Comparison of ENCODE assay signal across 1 cellular context in the genomic region with DNA sequence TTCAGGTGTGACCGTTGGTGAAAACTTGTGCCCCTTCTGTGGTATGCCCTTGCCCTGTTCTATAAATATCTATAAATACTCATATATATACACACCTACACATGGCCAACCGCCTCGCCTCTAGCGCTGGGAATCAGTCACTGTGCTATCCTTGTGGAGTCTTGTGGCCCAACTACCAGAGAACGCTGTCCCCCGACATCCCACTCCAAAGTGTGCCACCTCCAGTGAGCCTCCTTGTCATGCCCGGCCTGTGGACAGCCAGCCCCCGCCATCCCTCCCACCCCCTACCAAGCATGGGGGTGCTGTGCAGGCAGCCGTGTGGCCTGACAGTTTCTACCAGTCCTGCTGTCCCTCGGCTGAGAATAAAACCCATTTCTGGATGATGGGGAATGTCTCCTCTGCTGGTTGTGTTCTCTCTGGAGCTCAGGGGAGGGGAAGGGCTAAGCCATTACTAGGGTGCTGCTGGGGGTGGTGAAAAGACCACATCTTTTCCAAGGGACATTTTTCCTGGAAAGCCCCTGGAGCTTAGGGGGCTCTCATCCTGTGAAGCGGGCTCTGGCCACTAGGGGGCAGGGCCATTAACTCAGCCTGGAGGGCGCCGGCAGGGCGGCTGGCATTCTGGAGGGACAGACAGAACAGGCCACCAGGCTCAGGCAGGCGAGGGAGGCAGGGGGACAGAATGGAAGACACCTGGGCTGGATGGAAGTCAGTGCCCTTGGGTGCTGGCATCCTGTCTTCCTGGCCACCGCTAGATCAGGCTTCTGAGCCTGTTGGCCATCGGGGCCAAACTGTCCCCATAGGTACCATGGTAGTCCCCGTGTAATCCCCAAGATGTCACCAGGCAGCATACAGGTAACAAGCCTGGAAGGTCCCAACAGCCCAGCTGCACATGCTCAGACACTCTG.
TF ChIP-seq lines count a peak whose summit lies in the region.

No MANE protein-coding gene starts in this region.

TF ChIP-seq in liver, 16 proteins besides CTCF, POLR2A, EP300 and RAD21 (continued from another document):
- TF ChIP-seq, protein P1, sequence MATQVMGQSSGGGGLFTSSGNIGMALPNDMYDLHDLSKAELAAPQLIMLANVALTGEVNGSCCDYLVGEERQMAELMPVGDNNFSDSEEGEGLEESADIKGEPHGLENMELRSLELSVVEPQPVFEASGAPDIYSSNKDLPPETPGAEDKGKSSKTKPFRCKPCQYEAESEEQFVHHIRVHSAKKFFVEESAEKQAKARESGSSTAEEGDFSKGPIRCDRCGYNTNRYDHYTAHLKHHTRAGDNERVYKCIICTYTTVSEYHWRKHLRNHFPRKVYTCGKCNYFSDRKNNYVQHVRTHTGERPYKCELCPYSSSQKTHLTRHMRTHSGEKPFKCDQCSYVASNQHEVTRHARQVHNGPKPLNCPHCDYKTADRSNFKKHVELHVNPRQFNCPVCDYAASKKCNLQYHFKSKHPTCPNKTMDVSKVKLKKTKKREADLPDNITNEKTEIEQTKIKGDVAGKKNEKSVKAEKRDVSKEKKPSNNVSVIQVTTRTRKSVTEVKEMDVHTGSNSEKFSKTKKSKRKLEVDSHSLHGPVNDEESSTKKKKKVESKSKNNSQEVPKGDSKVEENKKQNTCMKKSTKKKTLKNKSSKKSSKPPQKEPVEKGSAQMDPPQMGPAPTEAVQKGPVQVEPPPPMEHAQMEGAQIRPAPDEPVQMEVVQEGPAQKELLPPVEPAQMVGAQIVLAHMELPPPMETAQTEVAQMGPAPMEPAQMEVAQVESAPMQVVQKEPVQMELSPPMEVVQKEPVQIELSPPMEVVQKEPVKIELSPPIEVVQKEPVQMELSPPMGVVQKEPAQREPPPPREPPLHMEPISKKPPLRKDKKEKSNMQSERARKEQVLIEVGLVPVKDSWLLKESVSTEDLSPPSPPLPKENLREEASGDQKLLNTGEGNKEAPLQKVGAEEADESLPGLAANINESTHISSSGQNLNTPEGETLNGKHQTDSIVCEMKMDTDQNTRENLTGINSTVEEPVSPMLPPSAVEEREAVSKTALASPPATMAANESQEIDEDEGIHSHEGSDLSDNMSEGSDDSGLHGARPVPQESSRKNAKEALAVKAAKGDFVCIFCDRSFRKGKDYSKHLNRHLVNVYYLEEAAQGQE (IDR thresholded peaks at IDR 0.05), result no peak
- no peak for TF ChIP-seq RXRA (IDR thresholded peaks at IDR 0.05)
- TF ChIP-seq HNF4G (IDR thresholded peaks at IDR 0.05), result no peak
- TF ChIP-seq TAF1 (conservative IDR thresholded peaks at IDR 0.05), result no peak
- no peak for TF ChIP-seq EGR1 (IDR thresholded peaks at IDR 0.05; ENCODE audit: low read depth in 2 of 2)
- TF ChIP-seq FOXA2 (IDR thresholded peaks at IDR 0.05), result no peak
- no peak for TF ChIP-seq SP1 (IDR thresholded peaks at IDR 0.05)
- TF ChIP-seq, protein P2, sequence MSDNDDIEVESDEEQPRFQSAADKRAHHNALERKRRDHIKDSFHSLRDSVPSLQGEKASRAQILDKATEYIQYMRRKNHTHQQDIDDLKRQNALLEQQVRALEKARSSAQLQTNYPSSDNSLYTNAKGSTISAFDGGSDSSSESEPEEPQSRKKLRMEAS (IDR thresholded peaks at IDR 0.05), result no peak
- TF ChIP-seq, protein P3, sequence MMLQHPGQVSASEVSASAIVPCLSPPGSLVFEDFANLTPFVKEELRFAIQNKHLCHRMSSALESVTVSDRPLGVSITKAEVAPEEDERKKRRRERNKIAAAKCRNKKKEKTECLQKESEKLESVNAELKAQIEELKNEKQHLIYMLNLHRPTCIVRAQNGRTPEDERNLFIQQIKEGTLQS (IDR thresholded peaks at IDR 0.05), result no peak
- TF ChIP-seq JUND (IDR thresholded peaks at IDR 0.05), result no peak
TF ChIP-seq in liver: peak in this region for 0.
